ENCODE assay signal across 26 cellular contexts in the genomic region with DNA sequence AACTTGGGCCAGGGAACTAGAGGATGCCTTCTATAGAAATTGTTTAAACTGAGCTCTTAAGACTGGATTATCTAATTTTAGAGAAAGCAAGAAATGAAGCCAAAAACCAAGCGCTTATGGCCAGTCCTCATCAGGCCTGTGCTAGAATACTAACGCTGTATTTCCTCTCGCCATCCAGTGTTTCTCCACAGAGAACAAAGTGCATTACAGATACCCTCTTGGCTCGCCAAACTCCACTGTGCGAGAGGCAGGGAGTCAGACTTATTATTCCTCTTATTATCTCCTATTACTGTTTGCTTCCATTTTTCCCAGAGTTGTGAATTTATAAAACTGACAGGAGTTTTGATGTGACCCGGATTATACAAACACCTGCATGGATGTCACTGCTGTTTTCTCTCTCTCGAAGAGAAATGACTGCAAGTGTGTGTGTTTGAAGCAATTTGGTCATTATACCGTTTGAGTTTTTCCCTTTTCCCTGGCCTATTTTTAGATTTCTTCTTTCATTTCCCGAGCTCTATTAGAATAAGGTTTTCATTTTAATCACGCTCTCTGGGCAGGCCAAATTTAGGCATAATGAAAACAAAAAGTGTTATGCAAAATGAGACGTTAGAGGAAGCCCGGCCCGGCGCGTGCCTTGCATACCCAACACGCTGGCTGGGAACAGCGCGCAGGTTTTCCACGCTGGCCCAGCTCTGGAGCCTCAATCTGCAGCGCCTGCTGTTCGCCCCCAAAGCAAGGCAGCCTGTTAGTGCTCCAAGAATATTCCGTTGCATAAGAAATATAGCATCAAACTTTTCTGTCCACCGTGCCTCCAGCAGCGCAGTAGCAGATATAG.
DNase-seq lines count a peak whose midpoint lies in the region; ATAC-seq lines count a peak whose summit lies in the region.
"Had no signal": no experiment of that assay in that cellular context is flagged by ENCODE, and none has a peak within 500 bp of the region (broad histone marks: within the 10 kb centered on the region; RNA-seq: fewer than 3 reads in every experiment).

No MANE protein-coding gene starts in this region.

- no peak for ATAC-seq in GM21786 (IDR thresholded peaks at IDR 0.05; ENCODE audit: unreplicated experiment)
- ATAC-seq: CD8-positive, alpha-beta T cell; K562; lower lobe of right lung; stimulated activated naive CD8-positive, alpha-beta T cell treated with anti-CD3 and anti-CD28 coated beads, Interleukin-15, amount 100 ng/mL, for 72 hours had no signal

- no peaks in the 10 kb centered on the region for H3K9me3 Mint-ChIP-seq in activated naive CD8-positive, alpha-beta T cell treated with anti-CD3 and anti-CD28 coated beads for 36 hours
- H3K9me3 Mint-ChIP-seq: CD8-positive, alpha-beta T cell; stimulated activated naive CD8-positive, alpha-beta T cell treated with anti-CD3 and anti-CD28 coated beads, Interleukin-15, amount 100 ng/mL, for 72 hours had no signal

- no peak overlapping the region for H3K4me3 Mint-ChIP-seq in activated naive CD8-positive, alpha-beta T cell treated with anti-CD3 and anti-CD28 coated beads for 36 hours
- H3K4me3 Mint-ChIP-seq: activated naive CD8-positive, alpha-beta T cell; CD8-positive, alpha-beta T cell; stimulated activated naive CD8-positive, alpha-beta T cell treated with anti-CD3 and anti-CD28 coated beads, Interleukin-15, amount 100 ng/mL, for 72 hours had no signal

- peak overlapping the region; percentile 82 for H3K27ac ChIP-seq in cingulate gyrus (ENCODE audit: low read depth, low read length)
- H3K27ac ChIP-seq: brain microvascular endothelial cell, coronary artery, lower lobe of right lung, PC-9 had no signal

- in situ Hi-C loops in G401 (cut with HindIII; ENCODE audit: low sequenced_read_pairs): no loop called here

- peak; percentile 37 for DNase-seq in G401 (ENCODE audit: low spot score)
- DNase-seq in midbrain (lab: John Stamatoyannopoulos, UW): peak; percentile 75
- DNase-seq in posterior cingulate gyrus: peak; percentile 36 to 97 (median 82)
- DNase-seq in activated naive CD8-positive, alpha-beta T cell treated with anti-CD3 and anti-CD28 coated beads for 36 hours: no peak
- DNase-seq in NCI-H1092 (lab: John Stamatoyannopoulos, UW): no peak
- no peak for DNase-seq in NCI-H774 (lab: John Stamatoyannopoulos, UW)
- DNase-seq: activated CD4-positive, alpha-beta T cell treated with anti-CD3 and anti-CD28 coated beads, Interleukin-2, amount 50 U/mL, for 48 hours; activated CD4-positive, CD25-positive, alpha-beta regulatory T cell; activated CD8-positive, alpha-beta memory T cell treated with anti-CD3 and anti-CD28 coated beads, Interleukin-2, amount 50 U/mL, for 4 hours; AML-193; brain microvascular endothelial cell; CD8-positive, alpha-beta T cell; GOT3; kidney; lower lobe of right lung; MM.1S; NCI-H1436; NCI-H510A treated with DMSO at 0.1 percent for 48 hours; PC-9; SHP77 treated with DMSO at 0.1 percent for 48 hours; stimulated activated naive CD8-positive, alpha-beta T cell treated with anti-CD3 and anti-CD28 coated beads, Interleukin-15, amount 100 ng/mL, for 72 hours had no signal

- H3K36me3 Mint-ChIP-seq in activated naive CD8-positive, alpha-beta T cell treated with anti-CD3 and anti-CD28 coated beads for 36 hours: no peaks in the 10 kb centered on the region
- H3K36me3 Mint-ChIP-seq: activated naive CD8-positive, alpha-beta T cell; CD8-positive, alpha-beta T cell had no signal

- H3K27ac Mint-ChIP-seq in activated naive CD8-positive, alpha-beta T cell treated with anti-CD3 and anti-CD28 coated beads for 36 hours: no peak overlapping the region
- H3K27ac Mint-ChIP-seq: activated naive CD8-positive, alpha-beta T cell; CD8-positive, alpha-beta T cell; stimulated activated naive CD8-positive, alpha-beta T cell treated with anti-CD3 and anti-CD28 coated beads, Interleukin-15, amount 100 ng/mL, for 72 hours had no signal

- H3K4me1 Mint-ChIP-seq in activated naive CD8-positive, alpha-beta T cell treated with anti-CD3 and anti-CD28 coated beads for 36 hours: no peaks in the 10 kb centered on the region
- H3K4me1 Mint-ChIP-seq: stimulated activated naive CD8-positive, alpha-beta T cell treated with anti-CD3 and anti-CD28 coated beads, Interleukin-15, amount 100 ng/mL, for 72 hours had no signal

- intact Hi-C loops in posterior cingulate gyrus (cut with DNase I): no loop called here

- H3K27me3 Mint-ChIP-seq in activated naive CD8-positive, alpha-beta T cell treated with anti-CD3 and anti-CD28 coated beads for 36 hours: no peaks in the 10 kb centered on the region

Comparison
In these comparisons a context has a peak if more than half of its experiments do, and no peak if none do; other contexts are left out.
1. DNase-seq: peak in G401 (single experiment), midbrain (single experiment) and posterior cingulate gyrus (10 of 10); none in activated naive CD8-positive, alpha-beta T cell treated with anti-CD3 and anti-CD28 coated beads for 36 hours (single experiment), NCI-H1092 (single experiment) and NCI-H774 (single experiment).